Comparison of ENCODE assay signal across 2 cellular contexts in the genomic region with DNA sequence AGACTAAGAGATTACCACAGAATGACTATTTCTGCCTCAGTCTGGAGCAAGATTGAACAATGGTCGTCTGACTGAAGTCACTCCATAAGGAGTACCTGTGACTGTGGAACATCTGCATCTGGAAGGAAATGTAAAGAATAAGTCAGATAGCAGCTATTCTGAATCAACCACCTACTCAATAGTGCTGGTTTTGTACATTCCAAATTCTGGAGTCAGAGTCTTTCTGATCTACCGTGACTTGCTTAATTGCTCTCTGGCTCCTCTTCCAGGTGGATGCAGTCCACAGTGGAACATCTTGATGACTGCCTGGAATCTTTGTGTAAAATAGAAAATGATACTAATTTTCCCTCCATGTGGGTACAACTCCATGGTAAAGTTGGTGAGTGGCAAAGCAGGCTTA.
TF ChIP-seq lines count a peak whose summit lies in the region.

No MANE protein-coding gene starts in this region.

TF ChIP-seq in A549, 52 proteins besides CTCF, POLR2A, EP300 and RAD21 (continued from another document):
- TF ChIP-seq HMGXB4 (CRISPR knock-in tag; IDR thresholded peaks at IDR 0.05; ENCODE audit: borderline replicate concordance): no peak
- TF ChIP-seq FOSB (CRISPR knock-in tag; IDR thresholded peaks at IDR 0.05): no peak
- TF ChIP-seq FOXS1 (CRISPR knock-in tag; IDR thresholded peaks at IDR 0.05): no peak
- TF ChIP-seq USF2 (IDR thresholded peaks at IDR 0.05): no peak
- TF ChIP-seq ZNF302 (CRISPR knock-in tag; IDR thresholded peaks at IDR 0.05): no peak
- TF ChIP-seq ZFP36 (IDR thresholded peaks at IDR 0.05; ENCODE audit: borderline replicate concordance, partially characterized antibody): no peak
- no peak for TF ChIP-seq RCOR1 (IDR thresholded peaks at IDR 0.05; ENCODE audit: low read depth, low read length)
- no peak for TF ChIP-seq HEYL (CRISPR knock-in tag; IDR thresholded peaks at IDR 0.05)
- no peak for TF ChIP-seq RARB (CRISPR knock-in tag; IDR thresholded peaks at IDR 0.05)
- TF ChIP-seq ZC3H11A (IDR thresholded peaks at IDR 0.05): no peak
- TF ChIP-seq, protein P1, sequence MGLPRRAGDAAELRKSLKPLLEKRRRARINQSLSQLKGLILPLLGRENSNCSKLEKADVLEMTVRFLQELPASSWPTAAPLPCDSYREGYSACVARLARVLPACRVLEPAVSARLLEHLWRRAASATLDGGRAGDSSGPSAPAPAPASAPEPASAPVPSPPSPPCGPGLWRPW (IDR thresholded peaks at IDR 0.05): no peak
- no peak for TF ChIP-seq GATA3 (IDR thresholded peaks at IDR 0.05; ENCODE audit: borderline replicate concordance)
- no peak for TF ChIP-seq MAX (IDR thresholded peaks at IDR 0.05)
- no peak for TF ChIP-seq REST (IDR thresholded peaks at IDR 0.05)
- no peak for TF ChIP-seq RNF2 (IDR thresholded peaks at IDR 0.05; ENCODE audit: borderline replicate concordance, low read depth)
TF ChIP-seq in A549: peak in this region for 0.

TF ChIP-seq in HCT116, 20 proteins besides CTCF, POLR2A, EP300 and RAD21 (continued from another document):
- TF ChIP-seq REST (IDR thresholded peaks at IDR 0.05; ENCODE audit: low read depth) (no peak), CBX3 (IDR thresholded peaks at IDR 0.05; ENCODE audit: low read depth) (no peak), CEBPB (IDR thresholded peaks at IDR 0.05; ENCODE audit: low read depth) (peak; percentile 16; the same call in 1 of the 2 replicates)
